In the genomic region with DNA sequence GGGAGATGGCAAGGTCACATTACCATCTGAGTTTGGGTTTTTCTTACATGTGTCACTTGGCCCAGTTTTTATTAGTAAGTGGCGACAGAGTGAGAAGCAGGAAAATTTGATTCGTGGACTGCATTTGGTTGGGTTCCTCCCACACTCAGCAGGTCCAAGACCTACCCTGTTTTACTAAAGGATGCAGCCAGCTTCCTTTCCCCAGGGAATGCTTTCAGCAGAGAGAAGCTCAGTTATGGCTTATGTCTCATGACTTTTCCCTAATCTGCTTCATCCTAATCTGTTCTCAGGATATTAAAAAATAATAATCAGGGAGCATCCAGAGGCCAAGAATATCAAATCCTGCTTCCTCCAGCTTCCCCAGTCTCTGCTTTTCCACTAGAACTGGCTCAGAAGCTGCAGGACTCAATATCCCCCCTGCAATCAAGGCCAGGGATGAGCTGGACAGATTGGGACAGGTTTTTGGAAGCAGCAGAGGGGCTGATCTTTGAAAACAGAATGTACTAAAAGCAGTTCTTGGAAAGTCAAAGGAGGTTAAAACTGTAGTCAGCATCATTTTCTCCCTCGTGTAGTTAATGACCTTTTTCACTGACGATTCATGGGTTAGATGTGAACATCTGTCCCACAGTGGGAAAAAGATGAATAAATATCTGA, we compare ENCODE assay signal across 25 cellular contexts.
DNase-seq lines count a peak whose midpoint lies in the region; ATAC-seq and TF ChIP-seq lines count a peak whose summit lies in the region.
"Had no signal": no experiment of that assay in that cellular context is flagged by ENCODE, and none has a peak within 500 bp of the region (broad histone marks: within the 10 kb centered on the region; RNA-seq: fewer than 3 reads in every experiment).

No MANE protein-coding gene starts in this region.

- ATAC-seq in omental fat pad (ENCODE audit: low FRiP score): peak; percentile 52
- ATAC-seq in thoracic aorta (ENCODE audit: insufficient number of reproducible peaks, low FRiP score, low read depth): peak; percentile 8
- no peak for ATAC-seq in HG03520 (IDR thresholded peaks at IDR 0.05; ENCODE audit: unreplicated experiment)
- ATAC-seq: activated T-cell treated with anti-CD3 and anti-CD28 coated beads, Interleukin-2, amount 50 U/mL, for 72 hours; effector memory CD8-positive, alpha-beta T cell; stimulated activated naive CD8-positive, alpha-beta T cell treated with anti-CD3 and anti-CD28 coated beads, Interleukin-15, Interleukin-2, amounts not matched to agents 100 U/mL and 50 U/mL, for 24 hours; WTC11 had no signal

- H3K4me1 ChIP-seq in adrenal gland (replicated peaks in 1 of 2) (peaks cover 0 to 5% of the 10 kb centered on the region in 2 donors), thoracic aorta (ENCODE audit: control insufficient read depth in 1 of 2, low read depth in 2 of 2) (peaks cover 30 to 53% of the 10 kb centered on the region in 2 donors)
- H3K4me1 ChIP-seq: BLaER1, colonic mucosa, Peyer's patch, upper lobe of left lung had no signal

- peak in 6 of 7 donors; percentile 18 to 60 (median 31) for DNase-seq in adrenal gland
- peak; percentile 16 for DNase-seq in fibroblast of mammary gland (ENCODE audit: low read depth)
- DNase-seq in omental fat pad (ENCODE audit: low spot score): no peak
- no peak for DNase-seq in thoracic aorta (ENCODE audit: low spot score)
- DNase-seq in activated naive CD8-positive, alpha-beta T cell treated with anti-CD3 and anti-CD28 coated beads for 36 hours: no peak
- no peak for DNase-seq in DMS 273 (lab: John Stamatoyannopoulos, UW; ENCODE audit: unreplicated experiment)
- DNase-seq: activated CD4-positive, alpha-beta T cell treated with anti-CD3 and anti-CD28 coated beads, Interleukin-2, amount 50 U/mL, for 1 hour; activated naive CD4-positive, alpha-beta T cell; activated T-cell treated with anti-CD3 and anti-CD28 coated beads, Interleukin-2, amount 50 U/mL, for 72 hours; amniotic stem cell; colonic mucosa; effector memory CD8-positive, alpha-beta T cell; erythroblast; kidney; NCI-H1092 treated with DMSO at 0.1 percent for 48 hours; NCI-H187; NCI-H2171; NCI-H526 treated with DMSO at 0.1 percent for 48 hours; Peyer's patch; stimulated activated naive CD8-positive, alpha-beta T cell treated with anti-CD3 and anti-CD28 coated beads, Interleukin-15, Interleukin-2, amounts not matched to agents 100 U/mL and 50 U/mL, for 24 hours; upper lobe of left lung had no signal

- WGBS in adrenal gland, 4 donors: 66 to 76% (median 70%) methylated on average over 4 of the region's 4 CpGs

- H3K27me3 ChIP-seq in adrenal gland (no peaks in the 10 kb centered on the region), thoracic aorta (replicated peaks; ENCODE audit: insufficient read depth) (no peaks in the 10 kb centered on the region)
- H3K27me3 ChIP-seq: BLaER1, colonic mucosa, Peyer's patch, upper lobe of left lung had no signal

- H3K4me3 Mint-ChIP-seq in activated naive CD8-positive, alpha-beta T cell treated with anti-CD3 and anti-CD28 coated beads for 36 hours: no peak overlapping the region
- H3K4me3 Mint-ChIP-seq: activated T-cell treated with anti-CD3 and anti-CD28 coated beads, Interleukin-2, amount 50 U/mL, for 72 hours; effector memory CD8-positive, alpha-beta T cell; neural crest cell; WTC11 had no signal

- H3K27ac ChIP-seq in adrenal gland: peak overlapping the region in 2 of 5 donors; percentile 20 to 77
- H3K27ac ChIP-seq in thoracic aorta: peak overlapping the region; percentile 52 to 82
- H3K27ac ChIP-seq: BLaER1, colonic mucosa, upper lobe of left lung had no signal

- H3K4me1 Mint-ChIP-seq in activated naive CD8-positive, alpha-beta T cell treated with anti-CD3 and anti-CD28 coated beads for 36 hours: no peaks in the 10 kb centered on the region
- H3K4me1 Mint-ChIP-seq: WTC11 had no signal

- H3K27me3 Mint-ChIP-seq in activated naive CD8-positive, alpha-beta T cell treated with anti-CD3 and anti-CD28 coated beads for 36 hours: no peaks in the 10 kb centered on the region
- H3K27me3 Mint-ChIP-seq: effector memory CD8-positive, alpha-beta T cell had no signal

- TF ChIP-seq CTCF in adrenal gland (IDR thresholded peaks at IDR 0.05): no peak
- no peak for TF ChIP-seq CTCF in fibroblast of mammary gland (conservative IDR thresholded peaks at IDR 0.05; ENCODE audit: control insufficient read depth, insufficient read depth, low read depth, low read length)
- TF ChIP-seq CTCF in omental fat pad (IDR thresholded peaks at IDR 0.05): no peak
- no peak for TF ChIP-seq CTCF in thoracic aorta (IDR thresholded peaks at IDR 0.05)

- H3K9me3 ChIP-seq in adrenal gland (replicated peaks in 1 of 3) (no peaks in the 10 kb centered on the region), thoracic aorta (no peaks in the 10 kb centered on the region)
- H3K9me3 ChIP-seq: BLaER1, colonic mucosa, Peyer's patch, upper lobe of left lung had no signal

- H3K36me3 ChIP-seq in adrenal gland (replicated peaks in 1 of 2): no peaks in the 10 kb centered on the region
- H3K36me3 ChIP-seq in thoracic aorta: no peaks in the 10 kb centered on the region
- H3K36me3 ChIP-seq: BLaER1, colonic mucosa, Peyer's patch, upper lobe of left lung had no signal

- intact Hi-C loops in adrenal gland (cut with DNase I): no loop called here

- TF ChIP-seq POLR2A in adrenal gland (IDR thresholded peaks at IDR 0.05): no peak

- H3K27ac Mint-ChIP-seq in activated naive CD8-positive, alpha-beta T cell treated with anti-CD3 and anti-CD28 coated beads for 36 hours: no peak overlapping the region
- H3K27ac Mint-ChIP-seq: activated T-cell treated with anti-CD3 and anti-CD28 coated beads, Interleukin-2, amount 50 U/mL, for 72 hours; effector memory CD8-positive, alpha-beta T cell; WTC11 had no signal

- H3K4me3 ChIP-seq in adrenal gland (no peak overlapping the region), fibroblast of mammary gland (ENCODE audit: control insufficient read depth, low read depth, low read length) (no peak overlapping the region), thoracic aorta (no peak overlapping the region)
- H3K4me3 ChIP-seq: BLaER1, colonic mucosa, Peyer's patch, upper lobe of left lung had no signal

- H3K36me3 Mint-ChIP-seq in activated naive CD8-positive, alpha-beta T cell treated with anti-CD3 and anti-CD28 coated beads for 36 hours: peaks cover 1% of the 10 kb centered on the region
- H3K36me3 Mint-ChIP-seq: WTC11 had no signal

- H3K9me3 Mint-ChIP-seq in activated naive CD8-positive, alpha-beta T cell treated with anti-CD3 and anti-CD28 coated beads for 36 hours: no peaks in the 10 kb centered on the region
- H3K9me3 Mint-ChIP-seq: effector memory CD8-positive, alpha-beta T cell had no signal

Comparison
In these comparisons a context has a peak if more than half of its experiments do, and no peak if none do; other contexts are left out.
1. DNase-seq: peak in adrenal gland (6 of 7) and fibroblast of mammary gland (single experiment); none in omental fat pad (single experiment), thoracic aorta (single experiment), activated naive CD8-positive, alpha-beta T cell treated with anti-CD3 and anti-CD28 coated beads for 36 hours (single experiment) and DMS 273 (single experiment).